In the genomic region with DNA sequence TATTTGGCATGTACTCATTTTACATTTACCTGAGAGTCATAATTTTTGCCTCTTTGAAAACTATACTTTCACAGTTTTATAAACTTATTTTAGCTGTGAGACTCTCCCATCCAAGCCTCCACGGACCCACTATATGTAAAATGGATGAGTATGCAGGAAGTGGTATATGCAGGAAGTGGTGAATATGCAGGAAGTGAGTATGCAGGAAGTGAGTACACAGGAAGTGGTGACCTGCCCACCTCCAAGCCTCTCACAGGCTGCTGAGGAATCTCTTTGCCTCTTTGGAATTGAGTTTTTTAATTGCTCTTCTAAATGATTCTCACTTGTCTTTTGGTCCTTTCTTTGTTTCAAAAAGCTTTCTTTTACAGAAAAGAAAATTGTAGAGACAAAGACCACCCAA, we compare ENCODE assay signal across 1 cellular context.
TF ChIP-seq lines count a peak whose summit lies in the region.

No MANE protein-coding gene starts in this region.

TF ChIP-seq in IMR-90, 13 proteins besides CTCF, POLR2A, EP300 and RAD21 (continued from another document):
- no peak for TF ChIP-seq RFX5 (IDR thresholded peaks at IDR 0.05; ENCODE audit: low read depth, low read length)
- TF ChIP-seq SMC3 (IDR thresholded peaks at IDR 0.05; ENCODE audit: low read depth, low read length), result no peak
- TF ChIP-seq MAZ (IDR thresholded peaks at IDR 0.05; ENCODE audit: borderline replicate concordance, low read depth, low read length), result no peak
- TF ChIP-seq, protein P1, sequence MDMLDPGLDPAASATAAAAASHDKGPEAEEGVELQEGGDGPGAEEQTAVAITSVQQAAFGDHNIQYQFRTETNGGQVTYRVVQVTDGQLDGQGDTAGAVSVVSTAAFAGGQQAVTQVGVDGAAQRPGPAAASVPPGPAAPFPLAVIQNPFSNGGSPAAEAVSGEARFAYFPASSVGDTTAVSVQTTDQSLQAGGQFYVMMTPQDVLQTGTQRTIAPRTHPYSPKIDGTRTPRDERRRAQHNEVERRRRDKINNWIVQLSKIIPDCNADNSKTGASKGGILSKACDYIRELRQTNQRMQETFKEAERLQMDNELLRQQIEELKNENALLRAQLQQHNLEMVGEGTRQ (IDR thresholded peaks at IDR 0.05; ENCODE audit: low read depth, low read length), result no peak
- no peak for TF ChIP-seq NFE2L2 (IDR thresholded peaks at IDR 0.05; ENCODE audit: low read depth, low read length)
- TF ChIP-seq CEBPB (IDR thresholded peaks at IDR 0.05; ENCODE audit: low read depth, low read length), result no peak
